ENCODE assay signal across 1 cellular context in genomic region chr3:157177801-157178453, GRCh38.
A peak's percentile ranks its signal among the peaks of the same experiment; 100 is the strongest.
TF ChIP-seq lines count a peak whose summit lies in the region.

No MANE protein-coding gene starts in this region.

TF ChIP-seq in K562, 482 proteins besides CTCF, POLR2A, EP300 and RAD21:
- TF ChIP-seq TRIM24 (IDR thresholded peaks at IDR 0.05) (peak in 1 of 2 experiments; percentile 24; a peak in 1 of 4 replicates), CBFA2T2 (conservative IDR thresholded peaks at IDR 0.05) (peak; percentile 56), HMBOX1 (IDR thresholded peaks at IDR 0.05) (peak; percentile 74; the same call in 1 of the 2 replicates), CBFA2T3 (IDR thresholded peaks at IDR 0.05) (peak; percentile 69), CUX1 (CRISPR knock-in tag; IDR thresholded peaks at IDR 0.05) (0 out of 2 replicates have a peak, but pooled peaks have one; percentile 42), TAL1 (IDR thresholded peaks at IDR 0.05) (peak; percentile 12; the same call in 1 of the 2 replicates), ARID1B (IDR thresholded peaks at IDR 0.05) (peak; percentile 20; the same call in 1 of the 2 replicates), ZBTB33 (CRISPR knock-in tag; IDR thresholded peaks at IDR 0.05) (0 out of 2 replicates have a peak, but pooled peaks have one; percentile 11)
